In the genomic region with DNA sequence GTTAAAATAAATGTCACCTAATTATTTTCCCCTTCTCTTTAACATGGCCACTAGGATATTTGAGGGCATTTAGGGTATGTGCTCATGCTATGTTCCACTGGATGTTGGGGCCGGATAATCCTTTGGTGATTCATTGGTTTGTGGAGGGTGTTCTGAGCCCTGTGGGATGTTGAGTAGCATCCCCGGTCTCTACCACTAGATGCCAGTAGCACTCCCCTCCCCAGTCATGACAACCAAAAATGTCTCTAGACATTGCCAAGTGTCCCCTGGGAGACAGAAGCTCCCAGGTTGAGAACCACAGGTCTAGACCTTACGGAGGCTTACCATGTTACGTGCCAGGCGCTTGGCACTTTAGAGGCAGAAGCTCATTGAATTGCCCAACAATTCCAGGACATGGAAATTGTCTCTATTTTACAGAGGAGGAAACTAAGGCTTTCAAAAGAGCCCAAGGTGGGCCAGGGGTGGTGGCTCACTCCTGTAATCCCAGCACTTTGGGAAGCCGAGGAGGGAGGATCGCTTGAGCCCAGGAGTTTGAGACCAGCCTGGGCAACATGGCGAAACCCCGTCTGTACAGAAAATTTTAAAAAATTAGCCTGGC, we compare ENCODE assay signal across 1 cellular context.
TF ChIP-seq lines count a peak whose summit lies in the region.

No MANE protein-coding gene starts in this region.

TF ChIP-seq in HepG2, 621 proteins besides CTCF, POLR2A, EP300 and RAD21:
- TF ChIP-seq, protein P1, sequence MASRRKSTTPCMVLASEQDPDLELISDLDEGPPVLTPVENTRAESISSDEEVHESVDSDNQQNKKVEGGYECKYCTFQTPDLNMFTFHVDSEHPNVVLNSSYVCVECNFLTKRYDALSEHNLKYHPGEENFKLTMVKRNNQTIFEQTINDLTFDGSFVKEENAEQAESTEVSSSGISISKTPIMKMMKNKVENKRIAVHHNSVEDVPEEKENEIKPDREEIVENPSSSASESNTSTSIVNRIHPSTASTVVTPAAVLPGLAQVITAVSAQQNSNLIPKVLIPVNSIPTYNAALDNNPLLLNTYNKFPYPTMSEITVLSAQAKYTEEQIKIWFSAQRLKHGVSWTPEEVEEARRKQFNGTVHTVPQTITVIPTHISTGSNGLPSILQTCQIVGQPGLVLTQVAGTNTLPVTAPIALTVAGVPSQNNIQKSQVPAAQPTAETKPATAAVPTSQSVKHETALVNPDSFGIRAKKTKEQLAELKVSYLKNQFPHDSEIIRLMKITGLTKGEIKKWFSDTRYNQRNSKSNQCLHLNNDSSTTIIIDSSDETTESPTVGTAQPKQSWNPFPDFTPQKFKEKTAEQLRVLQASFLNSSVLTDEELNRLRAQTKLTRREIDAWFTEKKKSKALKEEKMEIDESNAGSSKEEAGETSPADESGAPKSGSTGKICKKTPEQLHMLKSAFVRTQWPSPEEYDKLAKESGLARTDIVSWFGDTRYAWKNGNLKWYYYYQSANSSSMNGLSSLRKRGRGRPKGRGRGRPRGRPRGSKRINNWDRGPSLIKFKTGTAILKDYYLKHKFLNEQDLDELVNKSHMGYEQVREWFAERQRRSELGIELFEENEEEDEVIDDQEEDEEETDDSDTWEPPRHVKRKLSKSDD (CRISPR knock-in tag; IDR thresholded peaks at IDR 0.05; ENCODE audit: low read depth): no peak
- TF ChIP-seq ZNF138 (CRISPR knock-in tag; IDR thresholded peaks at IDR 0.05; ENCODE audit: low read depth): no peak
- TF ChIP-seq ZNF350 (CRISPR knock-in tag; IDR thresholded peaks at IDR 0.05; ENCODE audit: borderline replicate concordance, low read depth): no peak
- peak; percentile 20; the same call in 1 of the 2 replicates for TF ChIP-seq SMC3 (IDR thresholded peaks at IDR 0.05; ENCODE audit: low read length)
- peak; percentile 43 for TF ChIP-seq STAG1 (CRISPR knock-in tag; IDR thresholded peaks at IDR 0.05)
- TF ChIP-seq, protein P2, sequence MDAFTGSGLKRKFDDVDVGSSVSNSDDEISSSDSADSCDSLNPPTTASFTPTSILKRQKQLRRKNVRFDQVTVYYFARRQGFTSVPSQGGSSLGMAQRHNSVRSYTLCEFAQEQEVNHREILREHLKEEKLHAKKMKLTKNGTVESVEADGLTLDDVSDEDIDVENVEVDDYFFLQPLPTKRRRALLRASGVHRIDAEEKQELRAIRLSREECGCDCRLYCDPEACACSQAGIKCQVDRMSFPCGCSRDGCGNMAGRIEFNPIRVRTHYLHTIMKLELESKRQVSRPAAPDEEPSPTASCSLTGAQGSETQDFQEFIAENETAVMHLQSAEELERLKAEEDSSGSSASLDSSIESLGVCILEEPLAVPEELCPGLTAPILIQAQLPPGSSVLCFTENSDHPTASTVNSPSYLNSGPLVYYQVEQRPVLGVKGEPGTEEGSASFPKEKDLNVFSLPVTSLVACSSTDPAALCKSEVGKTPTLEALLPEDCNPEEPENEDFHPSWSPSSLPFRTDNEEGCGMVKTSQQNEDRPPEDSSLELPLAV (CRISPR knock-in tag; conservative IDR thresholded peaks at IDR 0.05; ENCODE audit: low read depth): no peak
- TF ChIP-seq ARNTL (CRISPR knock-in tag; IDR thresholded peaks at IDR 0.05): no peak
- no peak for TF ChIP-seq REXO4 (CRISPR knock-in tag; IDR thresholded peaks at IDR 0.05; ENCODE audit: borderline replicate concordance)
- TF ChIP-seq AGO2 (optimal IDR thresholded peaks at IDR 0.05; ENCODE audit: low read depth, low read length): no peak
